Comparison of ENCODE assay signal across 12 cellular contexts in genomic region chr5:9059920-9060691, GRCh38.
DNase-seq lines count a peak whose midpoint lies in the region; ATAC-seq and TF ChIP-seq lines count a peak whose summit lies in the region.
"Had no signal": no experiment of that assay in that cellular context is flagged by ENCODE, and none has a peak within 500 bp of the region (broad histone marks: within the 10 kb centered on the region; RNA-seq: fewer than 3 reads in every experiment).

No MANE protein-coding gene starts in this region.

- intact Hi-C loops in right cardiac atrium (cut with DNase I) (no loop called here), thyroid gland (cut with DNase I) (no loop called here), transverse colon (cut with DNase I; ENCODE audit: low total_unique reads) (no loop called here)

- TF ChIP-seq POLR2A in thyroid gland (IDR thresholded peaks at IDR 0.05) (no peak), transverse colon (IDR thresholded peaks at IDR 0.05) (no peak)

- TF ChIP-seq CTCF in astrocyte of the cerebellum (IDR thresholded peaks at IDR 0.05; ENCODE audit: low read depth, low read length, missing control alignments) (no peak), thyroid gland (IDR thresholded peaks at IDR 0.05) (no peak), transverse colon (IDR thresholded peaks at IDR 0.05) (no peak)

- no peak overlapping the region for H3K4me3 ChIP-seq in astrocyte of the cerebellum (ENCODE audit: low read depth, low read length)
- no peak overlapping the region for H3K4me3 ChIP-seq in right cardiac atrium (ENCODE audit: low read length)
- H3K4me3 ChIP-seq in thyroid gland (replicated peaks in 1 of 3): no peak overlapping the region
- no peak overlapping the region for H3K4me3 ChIP-seq in transverse colon

- peak overlapping the region; percentile 65 for H3K27ac ChIP-seq in right cardiac atrium (ENCODE audit: low read length)
- H3K27ac ChIP-seq in thyroid gland: no peak overlapping the region
- peak overlapping the region in 1 of 4 donors; percentile 17 for H3K27ac ChIP-seq in transverse colon

- ATAC-seq in HG02610 (IDR thresholded peaks at IDR 0.05; ENCODE audit: unreplicated experiment) (peak; percentile 64), right cardiac atrium (peak; percentile 77 to 88), HG03378 (IDR thresholded peaks at IDR 0.05; ENCODE audit: unreplicated experiment) (no peak)
- ATAC-seq: activated T-helper 17 cell treated with anti-CD3 and anti-CD28 coated beads, Interleukin-2, amount 50 U/mL, for 72 hours had no signal

- peak; percentile 60 for DNase-seq in astrocyte of the cerebellum (ENCODE audit: low read depth)
- peak in 1 of 3 donors; percentile 33 for DNase-seq in right cardiac atrium
- DNase-seq in thyroid gland: peak; percentile 37 to 68
- no peak for DNase-seq in mesenteric fat pad (ENCODE audit: low spot score)
- DNase-seq in transverse colon: no peak
- no peak for DNase-seq in NCI-H345 treated with DMSO at 0.1 percent for 48 hours (lab: John Stamatoyannopoulos, UW; ENCODE audit: unreplicated experiment)
- DNase-seq: NCI-H146, small intestine, T-helper 9 cell had no signal

- 37% methylated on average over 5 of the region's 5 CpGs for WGBS in right cardiac atrium
- WGBS in thyroid gland, 2 donors: 42 to 62% methylated on average over 5 of the region's 5 CpGs
- WGBS in transverse colon (ENCODE audit: low coverage in 1 of 2), 2 donors: 50 to 60% methylated on average over 1 to 5 of the region's 5 CpGs

- in situ Hi-C loops in astrocyte of the cerebellum (cut with HindIII; ENCODE audit: low sequenced_read_pairs): no loop called here
- in situ Hi-C loops in transverse colon (cut with MboI; ENCODE audit: low pct_ligation_motif_present in 1 of 4, low pct_unique_long_range_greater_than_20kb in 1 of 4, low sequenced_read_pairs in 3 of 4): no loop called here

- H3K27me3 ChIP-seq in right cardiac atrium (ENCODE audit: control insufficient read depth, insufficient read depth) (no peaks in the 10 kb centered on the region), thyroid gland (no peaks in the 10 kb centered on the region), transverse colon (no peaks in the 10 kb centered on the region)

- no peaks in the 10 kb centered on the region for H3K36me3 ChIP-seq in thyroid gland
- H3K36me3 ChIP-seq in transverse colon: no peaks in the 10 kb centered on the region

- H3K9me3 ChIP-seq in right cardiac atrium (ENCODE audit: control insufficient read depth, low read length) (peaks cover 2% of the 10 kb centered on the region), thyroid gland (no peaks in the 10 kb centered on the region), transverse colon (no peaks in the 10 kb centered on the region)

- H3K4me1 ChIP-seq in right cardiac atrium (ENCODE audit: control insufficient read depth, insufficient read depth, low read length) (peaks cover 6% of the 10 kb centered on the region), thyroid gland (peaks cover 15 to 36% of the 10 kb centered on the region in 2 donors), transverse colon (peaks cover 0 to 2% (median 0%) of the 10 kb centered on the region in 4 donors)

- no peak for TF ChIP-seq EP300 in transverse colon (IDR thresholded peaks at IDR 0.05; ENCODE audit: low read depth)

Comparison
In these comparisons a context has a peak if more than half of its experiments do, and no peak if none do; other contexts are left out.
1. DNase-seq: peak in astrocyte of the cerebellum (single experiment) and thyroid gland (2 of 2); none in mesenteric fat pad (single experiment), transverse colon (single experiment) and NCI-H345 treated with DMSO at 0.1 percent for 48 hours (single experiment).